Comparison of ENCODE assay signal across 10 cellular contexts in the genomic region with DNA sequence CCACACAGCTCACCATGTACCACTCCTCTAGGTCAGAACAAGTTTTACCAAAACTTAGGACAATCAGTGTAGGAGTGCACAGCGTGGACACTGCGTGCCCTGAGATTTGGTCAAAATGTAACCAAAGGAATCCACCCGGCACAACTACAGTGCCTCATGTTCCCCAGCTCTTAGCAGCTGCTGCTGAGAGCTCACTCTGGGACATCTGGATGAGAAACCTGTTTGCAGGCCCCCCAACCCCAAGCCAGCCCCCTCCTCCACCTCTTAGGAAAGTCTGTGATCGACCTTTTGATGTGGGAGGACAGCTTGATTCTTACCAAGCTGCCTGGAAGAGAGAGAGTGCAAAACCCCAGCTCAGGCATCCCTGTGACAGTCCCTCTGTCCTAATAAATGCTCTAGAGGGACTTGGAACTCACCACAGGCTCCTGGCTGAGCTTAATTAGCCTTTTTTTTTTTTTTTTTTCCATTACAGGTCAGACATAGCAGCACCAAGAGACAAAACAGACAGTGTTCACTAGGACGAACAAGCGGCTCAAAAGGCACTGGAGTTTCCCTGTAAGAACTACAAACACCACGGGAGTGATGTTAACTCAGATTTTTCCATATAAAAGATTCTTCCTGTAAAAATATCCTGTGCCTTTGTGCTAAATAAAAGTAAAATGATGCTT.
DNase-seq lines count a peak whose midpoint lies in the region; ATAC-seq and TF ChIP-seq lines count a peak whose summit lies in the region.
"Had no signal": no experiment of that assay in that cellular context is flagged by ENCODE, and none has a peak within 500 bp of the region (broad histone marks: within the 10 kb centered on the region; RNA-seq: fewer than 3 reads in every experiment).

No MANE protein-coding gene starts in this region.

- peaks cover 19% of the 10 kb centered on the region for H3K27me3 Mint-ChIP-seq in activated naive CD8-positive, alpha-beta T cell treated with anti-CD3 and anti-CD28 coated beads, Interleukin-2, amount 10 ng/mL, durations not matched to agents 7 days and 5 days
- H3K27me3 Mint-ChIP-seq in activated naive CD8-positive, alpha-beta T cell treated with anti-CD3 and anti-CD28 coated beads, Interleukin-2, amount 50 U/mL, for 24 hours: peaks cover 16% of the 10 kb centered on the region

- H3K4me3 ChIP-seq in epithelial cell of esophagus (ENCODE audit: low read length) (peak overlapping the region; percentile 62), mucosa of stomach (ENCODE audit: low read length) (peak overlapping the region; percentile 69), uterus (peak overlapping the region; percentile 50 to 73)

- H3K9me3 ChIP-seq in mucosa of stomach (ENCODE audit: control insufficient read depth, low read length) (no peaks in the 10 kb centered on the region), uterus (no peaks in the 10 kb centered on the region)

- H3K27me3 ChIP-seq in mucosa of stomach (ENCODE audit: control insufficient read depth, insufficient read depth, low read length): no peaks in the 10 kb centered on the region
- H3K27me3 ChIP-seq in uterus: no peaks in the 10 kb centered on the region

- ATAC-seq in activated naive CD8-positive, alpha-beta T cell treated with anti-CD3 and anti-CD28 coated beads, Interleukin-2, amount 10 ng/mL, durations not matched to agents 7 days and 5 days (ENCODE audit: low read depth): no peak
- ATAC-seq in activated naive CD8-positive, alpha-beta T cell treated with anti-CD3 and anti-CD28 coated beads, Interleukin-2, amount 50 U/mL, for 24 hours: no peak
- no peak for ATAC-seq in HG02642 (IDR thresholded peaks at IDR 0.05; ENCODE audit: poor library complexity, unreplicated experiment)
- no peak for ATAC-seq in GM18868 (IDR thresholded peaks at IDR 0.05; ENCODE audit: unreplicated experiment)

- no peaks in the 10 kb centered on the region for H3K36me3 Mint-ChIP-seq in activated naive CD8-positive, alpha-beta T cell treated with anti-CD3 and anti-CD28 coated beads, Interleukin-2, amount 10 ng/mL, durations not matched to agents 7 days and 5 days
- no peaks in the 10 kb centered on the region for H3K36me3 Mint-ChIP-seq in activated naive CD8-positive, alpha-beta T cell treated with anti-CD3 and anti-CD28 coated beads, Interleukin-2, amount 50 U/mL, for 24 hours (ENCODE audit: low read depth)

- peaks cover 57% of the 10 kb centered on the region for H3K4me1 ChIP-seq in mucosa of stomach (ENCODE audit: control insufficient read depth, insufficient read depth, low read length)
- peaks cover 10 to 11% of the 10 kb centered on the region in 2 donors for H3K4me1 ChIP-seq in uterus

- no peaks in the 10 kb centered on the region for H3K9me3 Mint-ChIP-seq in activated naive CD8-positive, alpha-beta T cell treated with anti-CD3 and anti-CD28 coated beads, Interleukin-2, amount 10 ng/mL, durations not matched to agents 7 days and 5 days
- no peaks in the 10 kb centered on the region for H3K9me3 Mint-ChIP-seq in activated naive CD8-positive, alpha-beta T cell treated with anti-CD3 and anti-CD28 coated beads, Interleukin-2, amount 50 U/mL, for 24 hours
- H3K9me3 Mint-ChIP-seq: CD4-positive, alpha-beta T cell had no signal

- TF ChIP-seq CTCF in epithelial cell of esophagus (IDR thresholded peaks at IDR 0.05; ENCODE audit: insufficient read depth, low read depth, low read length, missing control alignments) (no peak), uterus (IDR thresholded peaks at IDR 0.05) (no peak)

- peak overlapping the region; percentile 92 for H3K9ac ChIP-seq in mucosa of stomach (ENCODE audit: low read length)

- no peak for DNase-seq in activated naive CD8-positive, alpha-beta T cell treated with anti-CD3 and anti-CD28 coated beads, Interleukin-2, amount 10 ng/mL, durations not matched to agents 7 days and 5 days
- no peak for DNase-seq in activated naive CD8-positive, alpha-beta T cell treated with anti-CD3 and anti-CD28 coated beads, Interleukin-2, amount 50 U/mL, for 24 hours
- DNase-seq in epithelial cell of esophagus (ENCODE audit: low read depth): no peak
- no peak for DNase-seq in uterus
- DNase-seq in iPS-NIHi11 (ENCODE audit: low spot score): no peak
- DNase-seq: activated T-cell treated with anti-CD3 and anti-CD28 coated beads for 4 hours; CD4-positive, alpha-beta T cell had no signal

- intact Hi-C loops in uterus (cut with DNase I; ENCODE audit: low total_unique reads): loop anchor here (10.0 kb wide), 2 partner anchors 105 to 125 kb away; partner anchors contain the start of genes RPL27A and TRIM66

- TF ChIP-seq POLR2A in uterus (IDR thresholded peaks at IDR 0.05): no peak

- POLR2A ChIA-PET in activated naive CD8-positive, alpha-beta T cell treated with anti-CD3 and anti-CD28 coated beads, Interleukin-2, amount 10 ng/mL, durations not matched to agents 7 days and 5 days (lab: Charles Lee): interaction anchor here (0.9 kb wide), 1 partner anchor 128 kb away, joined by 4 read pairs; the partner anchor contains the start of genes RPL27A and TRIM66

- H3K4me3 Mint-ChIP-seq in activated naive CD8-positive, alpha-beta T cell treated with anti-CD3 and anti-CD28 coated beads, Interleukin-2, amount 10 ng/mL, durations not matched to agents 7 days and 5 days: peak overlapping the region; percentile 76
- no peak overlapping the region for H3K4me3 Mint-ChIP-seq in activated naive CD8-positive, alpha-beta T cell treated with anti-CD3 and anti-CD28 coated beads, Interleukin-2, amount 50 U/mL, for 24 hours
- H3K4me3 Mint-ChIP-seq: CD4-positive, alpha-beta T cell had no signal

- H3K27ac Mint-ChIP-seq in activated naive CD8-positive, alpha-beta T cell treated with anti-CD3 and anti-CD28 coated beads, Interleukin-2, amount 10 ng/mL, durations not matched to agents 7 days and 5 days: no peak overlapping the region
- H3K27ac Mint-ChIP-seq in activated naive CD8-positive, alpha-beta T cell treated with anti-CD3 and anti-CD28 coated beads, Interleukin-2, amount 50 U/mL, for 24 hours: no peak overlapping the region
- H3K27ac Mint-ChIP-seq: CD4-positive, alpha-beta T cell had no signal

- peak overlapping the region; percentile 90 to 96 for H3K27ac ChIP-seq in uterus

- H3K36me3 ChIP-seq in mucosa of stomach (ENCODE audit: control insufficient read depth, insufficient read depth, low read length): peaks cover 3% of the 10 kb centered on the region
- H3K36me3 ChIP-seq in uterus: no peaks in the 10 kb centered on the region

- peaks cover 10% of the 10 kb centered on the region for H3K4me1 Mint-ChIP-seq in activated naive CD8-positive, alpha-beta T cell treated with anti-CD3 and anti-CD28 coated beads, Interleukin-2, amount 10 ng/mL, durations not matched to agents 7 days and 5 days
- H3K4me1 Mint-ChIP-seq in activated naive CD8-positive, alpha-beta T cell treated with anti-CD3 and anti-CD28 coated beads, Interleukin-2, amount 50 U/mL, for 24 hours: peaks cover 7% of the 10 kb centered on the region
